13 cellular contexts compared by ENCODE assay signal in the genomic region with DNA sequence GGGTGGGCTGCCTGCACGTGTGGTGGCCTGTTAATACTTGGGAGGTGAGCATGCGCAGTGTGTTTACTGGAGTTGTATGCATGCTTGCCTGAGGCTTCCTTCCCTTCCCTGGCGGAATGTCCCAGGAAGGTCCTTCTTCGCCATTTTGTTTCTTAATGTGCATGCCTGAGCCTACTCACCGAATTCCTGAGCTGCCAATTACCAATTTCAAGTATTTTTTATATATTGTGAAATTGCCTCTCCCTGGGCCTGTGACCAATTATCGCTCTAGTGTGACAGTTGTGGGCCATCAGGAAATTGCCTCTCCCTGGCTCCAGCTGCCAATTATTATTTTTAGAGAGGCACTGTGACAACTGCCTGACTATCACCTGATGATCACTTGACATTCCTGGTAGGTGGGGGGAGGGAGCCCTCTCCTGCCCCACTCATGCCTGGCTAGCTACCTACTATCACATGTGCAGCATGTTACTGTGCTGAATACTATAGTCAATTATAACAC.
DNase-seq lines count a peak whose midpoint lies in the region; ATAC-seq, FAIRE-seq and TF ChIP-seq lines count a peak whose summit lies in the region.
"Had no signal": no experiment of that assay in that cellular context is flagged by ENCODE, and none has a peak within 500 bp of the region (broad histone marks: within the 10 kb centered on the region; RNA-seq: fewer than 3 reads in every experiment).

No MANE protein-coding gene starts in this region.

- H3K4me3 ChIP-seq in heart left ventricle: no peak overlapping the region
- H3K4me3 ChIP-seq: BLaER1 treated with 17β-estradiol and CSF1 and Interleukin-3, amounts not matched to agents 10 nM and 100 nM; esophagus squamous epithelium; mucosa of descending colon had no signal

- peaks cover 29% of the 10 kb centered on the region for H3K4me1 Mint-ChIP-seq in activated CD4-positive, alpha-beta memory T cell treated with anti-CD3 and anti-CD28 coated beads, Interleukin-2, amount 10 ng/mL, durations not matched to agents 7 days and 5 days
- H3K4me1 Mint-ChIP-seq in activated T-cell treated with anti-CD3 and anti-CD28 coated beads, Interleukin-2, amount 50 U/mL, for 24 hours (ENCODE audit: low read depth): peaks cover 24% of the 10 kb centered on the region

- H3K4me3 Mint-ChIP-seq in activated CD4-positive, alpha-beta memory T cell treated with anti-CD3 and anti-CD28 coated beads, Interleukin-2, amount 10 ng/mL, durations not matched to agents 7 days and 5 days: no peak overlapping the region
- H3K4me3 Mint-ChIP-seq in activated T-cell treated with anti-CD3 and anti-CD28 coated beads, Interleukin-2, amount 50 U/mL, for 24 hours: no peak overlapping the region
- H3K4me3 Mint-ChIP-seq: stimulated activated naive CD8-positive, alpha-beta T cell treated with anti-CD3 and anti-CD28 coated beads, Interleukin-15, Interleukin-2, amounts not matched to agents 100 ng/mL and 50 ng/mL, for 24 hours had no signal

- peaks cover 1% of the 10 kb centered on the region for H3K27me3 Mint-ChIP-seq in activated CD4-positive, alpha-beta memory T cell treated with anti-CD3 and anti-CD28 coated beads, Interleukin-2, amount 10 ng/mL, durations not matched to agents 7 days and 5 days
- peaks cover 15% of the 10 kb centered on the region for H3K27me3 Mint-ChIP-seq in activated T-cell treated with anti-CD3 and anti-CD28 coated beads, Interleukin-2, amount 50 U/mL, for 24 hours

- no peak for DNase-seq in Right ventricle myocardium inferior (ENCODE audit: missing footprints)
- DNase-seq in cardiac septum (ENCODE audit: low spot score): no peak
- peak; percentile 66 for DNase-seq in RCC 7860 (ENCODE audit: low spot score)
- peak in 4 of 5 donors; percentile 44 to 75 (median 60) for DNase-seq in heart left ventricle
- no peak for DNase-seq in activated CD4-positive, alpha-beta memory T cell treated with anti-CD3 and anti-CD28 coated beads, Interleukin-2, amount 10 ng/mL, durations not matched to agents 7 days and 5 days
- DNase-seq in stimulated activated naive CD8-positive, alpha-beta T cell treated with anti-CD3 and anti-CD28 coated beads, Interleukin-15, Interleukin-2, amounts not matched to agents 100 U/mL and 50 U/mL, for 24 hours: no peak
- DNase-seq in activated T-cell treated with anti-CD3 and anti-CD28 coated beads, Interleukin-2, amount 50 U/mL, for 24 hours: no peak
- no peak for DNase-seq in ecto neural progenitor cell (ENCODE audit: low spot score)
- DNase-seq: amygdala, esophagus squamous epithelium, mucosa of descending colon had no signal

- CTCF ChIA-PET in activated CD4-positive, alpha-beta memory T cell treated with anti-CD3 and anti-CD28 coated beads, Interleukin-2, amount 10 ng/mL, durations not matched to agents 7 days and 5 days (lab: Charles Lee): interaction anchor here (0.9 kb wide), 1 partner anchor 14 kb away, joined by 4 read pairs; no protein-coding TSS in a partner anchor

- no peaks in the 10 kb centered on the region for H3K27me3 ChIP-seq in heart left ventricle
- H3K27me3 ChIP-seq: BLaER1 treated with 17β-estradiol and CSF1 and Interleukin-3, amounts not matched to agents 10 nM and 100 nM had no signal

- intact Hi-C loops in Right ventricle myocardium inferior (cut with DNase I): no loop called here
- intact Hi-C loops in cardiac septum (cut with DNase I): no loop called here
- intact Hi-C loops in heart left ventricle (cut with DNase I): no loop called here

- no peaks in the 10 kb centered on the region for H3K36me3 ChIP-seq in heart left ventricle
- H3K36me3 ChIP-seq: BLaER1 treated with 17β-estradiol and CSF1 and Interleukin-3, amounts not matched to agents 10 nM and 100 nM; esophagus squamous epithelium had no signal

- POLR2A ChIA-PET in activated CD4-positive, alpha-beta memory T cell treated with anti-CD3 and anti-CD28 coated beads, Interleukin-2, amount 10 ng/mL, durations not matched to agents 7 days and 5 days (lab: Charles Lee): no interaction called here

- peaks cover 6% of the 10 kb centered on the region for H3K9me3 Mint-ChIP-seq in activated CD4-positive, alpha-beta memory T cell treated with anti-CD3 and anti-CD28 coated beads, Interleukin-2, amount 10 ng/mL, durations not matched to agents 7 days and 5 days
- no peaks in the 10 kb centered on the region for H3K9me3 Mint-ChIP-seq in activated T-cell treated with anti-CD3 and anti-CD28 coated beads, Interleukin-2, amount 50 U/mL, for 24 hours
- H3K9me3 Mint-ChIP-seq: stimulated activated naive CD8-positive, alpha-beta T cell treated with anti-CD3 and anti-CD28 coated beads, Interleukin-15, Interleukin-2, amounts not matched to agents 100 ng/mL and 50 ng/mL, for 24 hours had no signal

- no peak for TF ChIP-seq POLR2A in heart left ventricle (IDR thresholded peaks at IDR 0.05)

- ATAC-seq in Right ventricle myocardium inferior: peak; percentile 91
- ATAC-seq in heart left ventricle: peak; percentile 87 to 96 (median 91)
- no peak for ATAC-seq in stimulated activated naive CD8-positive, alpha-beta T cell treated with anti-CD3 and anti-CD28 coated beads, Interleukin-15, Interleukin-2, amounts not matched to agents 100 U/mL and 50 U/mL, for 24 hours
- ATAC-seq: mucosa of descending colon had no signal

- H3K27ac ChIP-seq in heart left ventricle: peak overlapping the region; percentile 24 to 81 (median 68)
- H3K27ac ChIP-seq: BLaER1 treated with 17β-estradiol and CSF1 and Interleukin-3, amounts not matched to agents 10 nM and 100 nM; esophagus squamous epithelium had no signal

- TF ChIP-seq CTCF in heart left ventricle (IDR thresholded peaks at IDR 0.05): no peak

- H3K36me3 Mint-ChIP-seq in activated CD4-positive, alpha-beta memory T cell treated with anti-CD3 and anti-CD28 coated beads, Interleukin-2, amount 10 ng/mL, durations not matched to agents 7 days and 5 days (ENCODE audit: low read depth): no peaks in the 10 kb centered on the region
- H3K36me3 Mint-ChIP-seq in activated T-cell treated with anti-CD3 and anti-CD28 coated beads, Interleukin-2, amount 50 U/mL, for 24 hours (ENCODE audit: low read depth): no peaks in the 10 kb centered on the region

- H3K9me3 ChIP-seq in heart left ventricle: no peaks in the 10 kb centered on the region
- H3K9me3 ChIP-seq: esophagus squamous epithelium, mucosa of descending colon had no signal

- peaks cover 2 to 19% (median 5%) of the 10 kb centered on the region in 12 donors for H3K4me1 ChIP-seq in heart left ventricle

- H3K27ac Mint-ChIP-seq in activated CD4-positive, alpha-beta memory T cell treated with anti-CD3 and anti-CD28 coated beads, Interleukin-2, amount 10 ng/mL, durations not matched to agents 7 days and 5 days: no peak overlapping the region
- no peak overlapping the region for H3K27ac Mint-ChIP-seq in activated T-cell treated with anti-CD3 and anti-CD28 coated beads, Interleukin-2, amount 50 U/mL, for 24 hours
- H3K27ac Mint-ChIP-seq: stimulated activated naive CD8-positive, alpha-beta T cell treated with anti-CD3 and anti-CD28 coated beads, Interleukin-15, Interleukin-2, amounts not matched to agents 100 ng/mL and 50 ng/mL, for 24 hours had no signal

- FAIRE-seq in RCC 7860 (lab: Jason Lieb, UNC): no peak

- 54 to 71% (median 66%) methylated on average over 6 of the region's 6 CpGs for WGBS in heart left ventricle, 4 donors

Comparison
In these comparisons a context has a peak if more than half of its experiments do, and no peak if none do; other contexts are left out.
1. DNase-seq: peak in RCC 7860 (single experiment) and heart left ventricle (4 of 5); none in Right ventricle myocardium inferior (single experiment), cardiac septum (single experiment), activated CD4-positive, alpha-beta memory T cell treated with anti-CD3 and anti-CD28 coated beads, Interleukin-2, amount 10 ng/mL, durations not matched to agents 7 days and 5 days (single experiment), stimulated activated naive CD8-positive, alpha-beta T cell treated with anti-CD3 and anti-CD28 coated beads, Interleukin-15, Interleukin-2, amounts not matched to agents 100 U/mL and 50 U/mL, for 24 hours (single experiment), activated T-cell treated with anti-CD3 and anti-CD28 coated beads, Interleukin-2, amount 50 U/mL, for 24 hours (single experiment) and ecto neural progenitor cell (single experiment).